ENCODE assay signal across 8 cellular contexts in the genomic region with DNA sequence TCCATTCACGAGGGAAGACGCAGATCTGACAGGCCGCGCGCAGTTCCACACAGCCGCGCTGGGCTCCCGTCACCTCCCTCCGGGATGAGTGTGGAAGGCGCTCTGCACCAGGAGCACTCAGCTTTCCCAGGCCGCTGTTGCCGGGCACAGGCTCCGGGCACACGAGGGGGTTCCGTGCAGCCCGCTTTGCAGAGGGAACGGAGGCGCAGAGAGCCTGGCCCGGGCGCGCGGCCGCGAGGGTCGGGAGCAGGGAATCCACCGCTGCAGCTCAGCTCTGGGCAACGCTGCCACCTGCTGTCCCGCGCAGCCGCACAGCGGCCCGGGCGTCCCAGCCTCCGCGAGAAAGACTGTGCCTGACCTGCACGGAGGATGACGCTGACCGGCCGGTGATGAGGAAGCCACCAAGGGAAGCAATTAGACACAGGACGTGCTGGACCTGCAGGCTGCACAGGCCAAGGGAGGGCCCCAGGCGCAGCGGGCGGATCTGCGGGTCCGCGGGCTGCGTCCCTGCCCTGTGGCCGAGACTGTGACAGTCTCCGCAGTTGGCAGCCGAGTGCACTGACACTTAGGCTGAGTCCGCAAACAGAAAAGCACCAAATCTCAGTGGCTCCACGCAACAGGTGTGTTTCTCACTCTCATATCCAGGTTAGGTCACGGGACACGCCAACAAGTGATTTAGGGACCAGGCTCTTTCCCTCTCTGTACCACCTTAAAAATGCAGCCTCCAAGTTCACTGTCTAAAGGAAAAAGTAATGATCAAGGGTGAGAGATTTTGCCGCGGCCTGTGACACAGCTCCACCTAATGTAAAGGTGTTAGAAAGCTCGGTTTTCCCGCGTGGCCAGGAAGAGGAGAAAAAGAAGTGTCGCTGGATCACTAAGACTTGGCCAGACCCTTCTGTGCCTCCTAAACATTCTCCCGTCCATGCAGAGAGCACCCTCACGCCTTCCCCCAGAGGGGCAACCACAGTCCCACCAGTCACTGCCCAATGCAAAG.
DNase-seq lines count a peak whose midpoint lies in the region; ATAC-seq, FAIRE-seq and TF ChIP-seq lines count a peak whose summit lies in the region.

No MANE protein-coding gene starts in this region.

- peak overlapping the region; percentile 38 for H3K4me2 ChIP-seq in endothelial cell of umbilical vein (ENCODE audit: insufficient read depth, low read length)

- peak; percentile 52 for ATAC-seq in GM19328 (IDR thresholded peaks at IDR 0.05; ENCODE audit: unreplicated experiment)
- ATAC-seq in HG03558 (IDR thresholded peaks at IDR 0.05; ENCODE audit: extremely low read depth, unreplicated experiment), result peak; percentile 64
- ATAC-seq in mucosa of descending colon, result peak; percentile 96

- H3K36me3 ChIP-seq in endothelial cell of umbilical vein (ENCODE audit: control insufficient read depth in 2 of 2, extremely low read depth in 1 of 2, insufficient read depth in 2 of 2, low read length in 2 of 2), result no peaks in the 10 kb centered on the region
- H3K36me3 ChIP-seq in mucosa of descending colon (ENCODE audit: low read depth), result no peaks in the 10 kb centered on the region
- no peaks in the 10 kb centered on the region for H3K36me3 ChIP-seq in effector memory CD4-positive, alpha-beta T cell (ENCODE audit: control insufficient read depth, insufficient read depth, low read length)

- H4K20me1 ChIP-seq in endothelial cell of umbilical vein (replicated peaks; ENCODE audit: control insufficient read depth, extremely low read depth, insufficient read depth, low read length), result no peaks in the 10 kb centered on the region

- H3K27ac ChIP-seq in RWPE1, result no peak overlapping the region
- no peak overlapping the region for H3K27ac ChIP-seq in endothelial cell of umbilical vein (ENCODE audit: insufficient read depth, low read depth, low read length)
- no peak overlapping the region for H3K27ac ChIP-seq in effector memory CD4-positive, alpha-beta T cell (ENCODE audit: insufficient read depth, low read length, poor library complexity, severe bottlenecking)

- intact Hi-C loops in endothelial cell of umbilical vein (cut with micrococcal nuclease) (no loop called here), mucosa of descending colon (cut with DNase I, micrococcal nuclease) (no loop called here)

- peak overlapping the region; percentile 77 for H2AFZ ChIP-seq in endothelial cell of umbilical vein (ENCODE audit: low read depth, low read length)

- BruUV-seq in endothelial cell of umbilical vein (replicated peaks; lab: Mats Ljungman, UMichigan), result no TSS peak

- dilution Hi-C loops in endothelial cell of umbilical vein (cut with MboI; ENCODE audit: extremely low pct_ligation_motif_present, low sequenced_read_pairs), result no loop called here

- no peak overlapping the region for H3K9ac ChIP-seq in endothelial cell of umbilical vein (replicated peaks; ENCODE audit: extremely low read depth, insufficient read depth, low read length)

- peak overlapping the region in 1 of 3 experiments; percentile 35 for H3K4me3 ChIP-seq in endothelial cell of umbilical vein (replicated peaks in 1 of 3; ENCODE audit: insufficient read depth in 1 of 3, low read depth in 1 of 3, low read length in 3 of 3)
- no peak overlapping the region for H3K4me3 ChIP-seq in mucosa of descending colon
- no peak overlapping the region for H3K4me3 ChIP-seq in effector memory CD4-positive, alpha-beta T cell (ENCODE audit: insufficient read depth, low read depth, low read length, poor library complexity, severe bottlenecking)

- no peaks in the 10 kb centered on the region for H3K9me3 ChIP-seq in endothelial cell of umbilical vein (replicated peaks; ENCODE audit: control insufficient read depth, insufficient read depth, low read length)
- no peaks in the 10 kb centered on the region for H3K9me3 ChIP-seq in mucosa of descending colon
- no peaks in the 10 kb centered on the region for H3K9me3 ChIP-seq in effector memory CD4-positive, alpha-beta T cell (ENCODE audit: control insufficient read depth, low read length)

- CTCF ChIA-PET in RWPE1 (lab: Yijun Ruan, JAX) (interaction anchor here (0.6 to 1.0 kb wide), 5 partner anchors 118 to 887 kb away, joined by 3 to 4 read pairs (median 3); no protein-coding TSS in a partner anchor), endothelial cell of umbilical vein (lab: Charles Lee) (interaction anchor here (1.1 kb wide), 1 partner anchor 12 kb away, joined by 3 read pairs; no protein-coding TSS in a partner anchor)

- H3K4me1 ChIP-seq in endothelial cell of umbilical vein (ENCODE audit: control insufficient read depth, extremely low read depth, insufficient read depth, low read length) (no peaks in the 10 kb centered on the region), mucosa of descending colon (ENCODE audit: low read depth) (no peaks in the 10 kb centered on the region)
- no peaks in the 10 kb centered on the region for H3K4me1 ChIP-seq in effector memory CD4-positive, alpha-beta T cell (ENCODE audit: control insufficient read depth, insufficient read depth, low read length, poor library complexity, severe bottlenecking)

- peak; percentile 21 for FAIRE-seq in endothelial cell of umbilical vein (lab: Jason Lieb, UNC)
- peak; percentile 97 for FAIRE-seq in urothelium cell line (lab: Jason Lieb, UNC)

- DNase-seq in DMS153 treated with DMSO at 0.1 percent for 48 hours (lab: John Stamatoyannopoulos, UW; ENCODE audit: unreplicated experiment) (peak; percentile 72), RWPE1 (ENCODE audit: low spot score) (peak; percentile 79), endothelial cell of umbilical vein (ENCODE audit: low read depth, low spot score) (peak; percentile 34), mucosa of descending colon (peak; percentile 74 to 85 (median 77)), urothelium cell line (ENCODE audit: low spot score) (peak; percentile 92)
- DNase-seq in effector memory CD4-positive, alpha-beta T cell, result no peak

- TF ChIP-seq CTCF in RWPE1 (conservative IDR thresholded peaks at IDR 0.05; ENCODE audit: low read depth), result peak; percentile 68
- TF ChIP-seq CTCF in endothelial cell of umbilical vein (IDR thresholded peaks at IDR 0.05; ENCODE audit: extremely low read depth in 1 of 2, insufficient read depth in 1 of 2, low read depth in 1 of 2, low read length in 2 of 2), result peak; percentile 43 to 70
- no peak for TF ChIP-seq CTCF in mucosa of descending colon (IDR thresholded peaks at IDR 0.05)

- no peaks in the 10 kb centered on the region for H3K79me2 ChIP-seq in endothelial cell of umbilical vein (ENCODE audit: control insufficient read depth, insufficient read depth, low read length)

- H3K27me3 ChIP-seq in endothelial cell of umbilical vein (ENCODE audit: control insufficient read depth in 2 of 2, insufficient read depth in 2 of 2, low read length in 2 of 2), result peaks cover 3 to 9% of the 10 kb centered on the region in 2 experiments
- no peaks in the 10 kb centered on the region for H3K27me3 ChIP-seq in effector memory CD4-positive, alpha-beta T cell (replicated peaks; ENCODE audit: control insufficient read depth, insufficient read depth, low read length, poor library complexity, severe bottlenecking)

- H3K9me1 ChIP-seq in endothelial cell of umbilical vein (replicated peaks; ENCODE audit: control insufficient read depth, extremely low read depth, insufficient read depth, low read length), result no peaks in the 10 kb centered on the region

- POLR2A ChIA-PET in RWPE1 (lab: Yijun Ruan, JAX; ENCODE audit: low non-redundant PET) (no interaction called here), endothelial cell of umbilical vein (lab: Charles Lee) (no interaction called here)

- TF ChIP-seq POLR2A in endothelial cell of umbilical vein (IDR thresholded peaks at IDR 0.05; ENCODE audit: low read depth, low read length), result no peak

TF ChIP-seq in endothelial cell of umbilical vein, 7 proteins besides CTCF, POLR2A, EP300 and RAD21:
- peak; percentile 46 for TF ChIP-seq EZH2 (IDR thresholded peaks at IDR 0.05; ENCODE audit: borderline replicate concordance, low read depth, low read length, severe bottlenecking)
- TF ChIP-seq FOS (IDR thresholded peaks at IDR 0.05; ENCODE audit: borderline replicate concordance, insufficient read depth, low read length), result no peak

Comparison
In these comparisons a context has a peak if more than half of its experiments do, and no peak if none do; other contexts are left out.
1. DNase-seq: peak in DMS153 treated with DMSO at 0.1 percent for 48 hours (single experiment), RWPE1 (single experiment), endothelial cell of umbilical vein (single experiment), mucosa of descending colon (3 of 3) and urothelium cell line (single experiment); none in effector memory CD4-positive, alpha-beta T cell (0 of 3).
2. Peak in every context shown above with its lines, with median percentiles within 50 percentile points of each other: ATAC-seq.